In the genomic region with DNA sequence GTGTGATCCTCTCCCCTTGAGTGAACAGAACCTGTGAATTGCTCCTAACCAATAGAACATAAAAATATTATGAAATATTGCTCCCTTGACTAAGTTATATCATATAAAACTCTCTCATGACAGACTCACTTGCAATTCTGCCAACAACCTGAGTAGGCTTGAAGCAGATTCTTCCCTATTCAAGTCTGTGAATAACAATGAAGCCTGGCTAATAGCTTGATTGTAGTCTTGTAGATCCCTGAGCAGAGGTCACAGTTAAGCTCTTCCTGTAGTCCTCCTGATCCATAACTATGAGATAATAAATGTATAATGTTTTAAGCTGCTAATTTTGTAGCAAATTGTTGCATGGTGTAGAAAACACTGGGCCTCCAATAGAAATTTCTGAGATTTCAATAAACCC, we compare ENCODE assay signal across 8 cellular contexts.
"Had no signal": no experiment of that assay in that cellular context is flagged by ENCODE, and none has a peak within 500 bp of the region (broad histone marks: within the 10 kb centered on the region; RNA-seq: fewer than 3 reads in every experiment).

No MANE protein-coding gene starts in this region.

- H3K36me3 Mint-ChIP-seq: IgD-negative memory B cell had no signal

- H3K4me2 ChIP-seq: KMS-11 had no signal

- H3K27ac ChIP-seq: HL-60, KMS-11 had no signal

- H3K4me3 ChIP-seq: K562 had no signal

- ATAC-seq: HepG2, K562 had no signal

- H3K27me3 Mint-ChIP-seq: IgD-negative memory B cell had no signal

- DNase-seq: IMR-90, KBM-7, KG1 had no signal

- H3K4me3 Mint-ChIP-seq: IgD-negative memory B cell had no signal

- H3K27ac Mint-ChIP-seq: IgD-negative memory B cell had no signal

- H3K4me1 Mint-ChIP-seq: IgD-negative memory B cell had no signal
